In genomic region chr1:98761238-98761637, GRCh38 we compare ENCODE assay signal across 12 cellular contexts.
DNase-seq lines count a peak whose midpoint lies in the region; ATAC-seq and TF ChIP-seq lines count a peak whose summit lies in the region.
"Had no signal": no experiment of that assay in that cellular context is flagged by ENCODE, and none has a peak within 500 bp of the region (broad histone marks: within the 10 kb centered on the region; RNA-seq: fewer than 3 reads in every experiment).

No MANE protein-coding gene starts in this region.

- no peaks in the 10 kb centered on the region for H3K9me3 ChIP-seq in BE2C

- DNase-seq in BE2C = peak; percentile 27
- peak; percentile 45 for DNase-seq in HEK293T (ENCODE audit: extremely low spot score)
- DNase-seq in RKO (ENCODE audit: low spot score) = peak; percentile 15
- peak; percentile 15 for DNase-seq in iPS DF 19.7 (ENCODE audit: low read depth, low spot score)
- no peak for DNase-seq in AG20443 (ENCODE audit: low spot score)
- no peak for DNase-seq in central memory CD4-positive, alpha-beta T cell
- DNase-seq: activated CD4-positive, alpha-beta T cell treated with anti-CD3 and anti-CD28 coated beads, Interleukin-2, amount 50 U/mL, for 4 hours; activated naive CD4-positive, alpha-beta T cell treated with anti-CD3 and anti-CD28 coated beads, Interleukin-2, amount 10 ng/mL, durations not matched to agents 7 days and 5 days; hippocampal formation; NCI-H2171 had no signal

- POLR2A ChIA-PET in HEK293T (lab: Yijun Ruan, JAX) = no interaction called here

- ATAC-seq in GM21737 (IDR thresholded peaks at IDR 0.05; ENCODE audit: unreplicated experiment) (no peak), HG02571 (IDR thresholded peaks at IDR 0.05; ENCODE audit: unreplicated experiment) (no peak)

- H3K4me3 ChIP-seq in BE2C (ENCODE audit: low read depth, low read length) = no peak overlapping the region

- CTCF ChIA-PET in HEK293T (lab: Yijun Ruan, JAX) = interaction anchor here (1.4 kb wide), 1 partner anchor 33 kb away, joined by 3 read pairs; no protein-coding TSS in a partner anchor

- peaks cover 3% of the 10 kb centered on the region for H3K4me1 ChIP-seq in BE2C

- no peaks in the 10 kb centered on the region for H3K36me3 ChIP-seq in BE2C

- peak; percentile 60 for TF ChIP-seq CTCF in BE2C (IDR thresholded peaks at IDR 0.05; ENCODE audit: low read depth, low read length)

- no peaks in the 10 kb centered on the region for H3K27me3 ChIP-seq in BE2C

TF ChIP-seq in HEK293T, 16 proteins besides CTCF, POLR2A, EP300 and RAD21:
- TF ChIP-seq ELF4 (IDR thresholded peaks at IDR 0.05) (no peak), TARDBP (IDR thresholded peaks at IDR 0.05) (no peak), L3MBTL2 (conservative IDR thresholded peaks at IDR 0.05) (no peak), PKNOX1 (IDR thresholded peaks at IDR 0.05) (no peak), NFRKB (IDR thresholded peaks at IDR 0.05) (no peak), CTBP1 (IDR thresholded peaks at IDR 0.05; ENCODE audit: borderline replicate concordance) (no peak), LEF1 (IDR thresholded peaks at IDR 0.05; ENCODE audit: borderline replicate concordance) (no peak), BHLHE40 (IDR thresholded peaks at IDR 0.05; ENCODE audit: borderline replicate concordance) (no peak), FOXM1 (IDR thresholded peaks at IDR 0.05; ENCODE audit: borderline replicate concordance) (no peak), SUZ12 (IDR thresholded peaks at IDR 0.05) (no peak), FOXA1 (IDR thresholded peaks at IDR 0.05) (no peak), HDGF (IDR thresholded peaks at IDR 0.05; ENCODE audit: borderline replicate concordance) (no peak), FOXK2 (IDR thresholded peaks at IDR 0.05) (no peak), ARNT (IDR thresholded peaks at IDR 0.05) (no peak), ZNF384 (IDR thresholded peaks at IDR 0.05) (no peak), SP1 (IDR thresholded peaks at IDR 0.05) (no peak)

Comparison
In these comparisons a context has a peak if more than half of its experiments do, and no peak if none do; other contexts are left out.
1. DNase-seq: peak in BE2C (single experiment), HEK293T (single experiment), RKO (single experiment) and iPS DF 19.7 (single experiment); none in AG20443 (single experiment) and central memory CD4-positive, alpha-beta T cell (single experiment).